1 cellular context compared by ENCODE assay signal in the genomic region with DNA sequence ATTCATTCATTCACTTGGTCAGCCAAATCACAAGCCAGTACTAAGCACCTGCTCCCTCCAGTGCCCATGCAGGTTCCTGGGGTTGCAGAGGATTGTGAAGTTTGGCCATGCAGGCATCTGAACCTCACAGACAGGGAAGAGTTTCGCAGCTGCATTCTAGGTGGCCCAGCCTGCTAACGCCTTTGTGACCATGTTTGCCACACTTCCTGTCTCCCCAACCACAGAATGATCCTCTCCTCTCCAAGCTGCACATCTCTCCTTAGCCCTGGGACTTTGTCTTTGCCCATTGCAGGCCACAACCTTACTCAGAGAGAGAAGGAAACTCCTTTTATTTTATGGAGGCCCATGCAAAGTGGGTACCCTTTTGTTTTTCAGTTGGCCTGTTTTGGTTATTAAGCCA.
TF ChIP-seq lines count a peak whose summit lies in the region.

No MANE protein-coding gene starts in this region.

TF ChIP-seq in K562, 482 proteins besides CTCF, POLR2A, EP300 and RAD21:
- TF ChIP-seq ZNF24 (IDR thresholded peaks at IDR 0.05) = peak; percentile 23; the same call in 1 of the 2 replicates
- no peak for TF ChIP-seq ESRRB (CRISPR knock-in tag; IDR thresholded peaks at IDR 0.05; ENCODE audit: borderline replicate concordance)
